Comparison of ENCODE assay signal across 1 cellular context in genomic region chrX:136168929-136169735, GRCh38.
TF ChIP-seq lines count a peak whose summit lies in the region.

No MANE protein-coding gene starts in this region.

TF ChIP-seq in HEK293, 187 proteins besides CTCF, POLR2A, EP300 and RAD21 (continued from another document):
- peak; percentile 62; the same call in 1 of the 2 replicates for TF ChIP-seq TRIM28 (IDR thresholded peaks at IDR 0.05; ENCODE audit: borderline replicate concordance, low read length)
- TF ChIP-seq ZXDB (tag by site-specific recombination; IDR thresholded peaks at IDR 0.05): peak; percentile 85
- TF ChIP-seq KLF9 (tag by site-specific recombination; IDR thresholded peaks at IDR 0.05; ENCODE audit: low read depth): no peak
- TF ChIP-seq MEIS1 (CRISPR knock-in tag; IDR thresholded peaks at IDR 0.05; ENCODE audit: borderline replicate concordance): no peak
- no peak for TF ChIP-seq KLF1 (tag by site-specific recombination; IDR thresholded peaks at IDR 0.05)
- peak; percentile 78; the same call in 1 of the 2 replicates for TF ChIP-seq ZBTB6 (tag by site-specific recombination; IDR thresholded peaks at IDR 0.05)
- TF ChIP-seq ZNF362 (tag by site-specific recombination; IDR thresholded peaks at IDR 0.05): peak; percentile 76
- no peak for TF ChIP-seq ZNF121 (tag by site-specific recombination; IDR thresholded peaks at IDR 0.05)
- no peak for TF ChIP-seq ZSCAN4 (tag by site-specific recombination; IDR thresholded peaks at IDR 0.05)
- TF ChIP-seq ZNF548 (tag by site-specific recombination; IDR thresholded peaks at IDR 0.05): no peak
- TF ChIP-seq ZNF239 (tag by site-specific recombination; IDR thresholded peaks at IDR 0.05): no peak
- TF ChIP-seq ZNF24 (tag by site-specific recombination; IDR thresholded peaks at IDR 0.05): peak; percentile 94
- TF ChIP-seq SCRT1 (tag by site-specific recombination; IDR thresholded peaks at IDR 0.05; ENCODE audit: borderline replicate concordance): peak; percentile 61; the same call in 1 of the 2 replicates
- TF ChIP-seq SP2 (tag by site-specific recombination; IDR thresholded peaks at IDR 0.05): peak; percentile 15; the same call in 1 of the 2 replicates
- peak; percentile 81 for TF ChIP-seq ZBTB17 (tag by site-specific recombination; IDR thresholded peaks at IDR 0.05)
- peak; percentile 37; the same call in 1 of the 2 replicates for TF ChIP-seq ZNF654 (tag by site-specific recombination; IDR thresholded peaks at IDR 0.05; ENCODE audit: low read depth)
- peak; percentile 63 for TF ChIP-seq ZNF600 (tag by site-specific recombination; IDR thresholded peaks at IDR 0.05)
- peak; percentile 97 for TF ChIP-seq FEZF1 (tag by site-specific recombination; IDR thresholded peaks at IDR 0.05)
- peak; percentile 55; the same call in 1 of the 2 replicates for TF ChIP-seq ZNF596 (tag by site-specific recombination; IDR thresholded peaks at IDR 0.05)
- peak; percentile 80 for TF ChIP-seq PRDM4 (tag by site-specific recombination; IDR thresholded peaks at IDR 0.05)
- no peak for TF ChIP-seq ZNF529 (tag by site-specific recombination; IDR thresholded peaks at IDR 0.05; ENCODE audit: insufficient replicate concordance)
- peak; percentile 40; the same call in 1 of the 2 replicates for TF ChIP-seq MZF1 (tag by site-specific recombination; IDR thresholded peaks at IDR 0.05; ENCODE audit: borderline replicate concordance)
- TF ChIP-seq ZFHX2 (tag by site-specific recombination; conservative IDR thresholded peaks at IDR 0.05): no peak
- peak; percentile 63; the same call in 1 of the 2 replicates for TF ChIP-seq ZBTB44 (tag by site-specific recombination; IDR thresholded peaks at IDR 0.05)
- no peak for TF ChIP-seq ZNF785 (tag by site-specific recombination; IDR thresholded peaks at IDR 0.05)
- TF ChIP-seq ZNF629 (tag by site-specific recombination; IDR thresholded peaks at IDR 0.05): peak; percentile 96
- peak; percentile 85 for TF ChIP-seq ZNF558 (tag by site-specific recombination; IDR thresholded peaks at IDR 0.05)
- TF ChIP-seq GLI2 (tag by site-specific recombination; IDR thresholded peaks at IDR 0.05; ENCODE audit: borderline replicate concordance, low read depth): peak; percentile 72
- peak; percentile 48; the same call in 1 of the 2 replicates for TF ChIP-seq ZNF184 (tag by site-specific recombination; IDR thresholded peaks at IDR 0.05)
- TF ChIP-seq ZNF366 (tag by site-specific recombination; conservative IDR thresholded peaks at IDR 0.05): peak; percentile 92
- TF ChIP-seq WT1 (tag by site-specific recombination; IDR thresholded peaks at IDR 0.05): peak; percentile 71
- TF ChIP-seq ATF2 (tag by site-specific recombination; IDR thresholded peaks at IDR 0.05; ENCODE audit: low read depth): peak; percentile 64
- TF ChIP-seq ZNF692 (tag by site-specific recombination; IDR thresholded peaks at IDR 0.05): peak; percentile 68; the same call in 1 of the 2 replicates
- no peak for TF ChIP-seq ZBTB48 (tag by site-specific recombination; IDR thresholded peaks at IDR 0.05)
- TF ChIP-seq ZBTB8A (tag by site-specific recombination; IDR thresholded peaks at IDR 0.05): peak; percentile 75
